ENCODE assay signal across 18 cellular contexts in the genomic region with DNA sequence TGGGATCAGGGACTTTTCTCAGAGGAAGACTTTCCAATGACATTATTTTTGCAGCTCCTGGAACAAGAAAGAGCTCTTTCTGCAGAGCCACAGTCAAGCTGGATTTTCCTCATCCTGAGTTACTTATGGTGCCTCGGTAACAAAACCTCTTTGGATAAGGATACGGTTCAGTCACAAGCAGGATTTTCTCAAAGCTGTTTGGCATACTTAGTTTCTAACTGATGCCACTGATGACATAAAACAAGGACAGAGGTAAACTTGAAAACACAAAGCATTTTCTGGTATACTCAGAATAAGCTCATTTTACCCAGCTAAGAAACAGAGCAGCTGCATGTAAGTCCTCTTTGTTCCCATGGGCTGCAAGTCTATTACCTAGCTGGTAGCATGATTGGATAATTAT.
A peak's percentile ranks its signal among the peaks of the same experiment; 100 is the strongest.
DNase-seq lines count a peak whose midpoint lies in the region; ATAC-seq and TF ChIP-seq lines count a peak whose summit lies in the region.
"Had no signal": no experiment of that assay in that cellular context is flagged by ENCODE, and none has a peak within 500 bp of the region (broad histone marks: within the 10 kb centered on the region; RNA-seq: fewer than 3 reads in every experiment).

No MANE protein-coding gene starts in this region.

- H3K9me3 Mint-ChIP-seq in nephron = no peaks in the 10 kb centered on the region
- no peaks in the 10 kb centered on the region for H3K9me3 Mint-ChIP-seq in activated naive CD8-positive, alpha-beta T cell treated with anti-CD3 and anti-CD28 coated beads for 36 hours
- H3K9me3 Mint-ChIP-seq: activated T-cell treated with anti-CD3 and anti-CD28 coated beads, Interleukin-2, amount 50 U/mL, for 4 hours; central memory CD8-positive, alpha-beta T cell; natural killer cell treated with Interleukin-12 subunit alpha and Interleukin-12 subunit beta and Interleukin-15 and Interleukin-18, amount 100 ng/mL, for 72 hours had no signal

- WGBS in heart left ventricle, 4 donors = 66 to 84% (median 75%) methylated on average over 2 of the region's 2 CpGs
- 85% methylated on average over 2 of the region's 2 CpGs for WGBS in esophagus muscularis mucosa
- 72 to 93% methylated on average over 2 of the region's 2 CpGs for WGBS in transverse colon (ENCODE audit: low coverage in 1 of 2), 2 donors

- H3K4me3 Mint-ChIP-seq in nephron = no peak overlapping the region
- H3K4me3 Mint-ChIP-seq in activated naive CD8-positive, alpha-beta T cell treated with anti-CD3 and anti-CD28 coated beads for 36 hours = no peak overlapping the region
- H3K4me3 Mint-ChIP-seq: activated naive CD8-positive, alpha-beta T cell; activated T-cell treated with anti-CD3 and anti-CD28 coated beads, Interleukin-2, amount 50 U/mL, for 4 hours; central memory CD8-positive, alpha-beta T cell; natural killer cell treated with Interleukin-12 subunit alpha and Interleukin-12 subunit beta and Interleukin-15 and Interleukin-18, amount 100 ng/mL, for 72 hours had no signal

- in situ Hi-C loops in transverse colon (cut with MboI; ENCODE audit: low pct_ligation_motif_present in 1 of 4, low pct_unique_long_range_greater_than_20kb in 1 of 4, low sequenced_read_pairs in 3 of 4) = no loop called here

- no peaks in the 10 kb centered on the region for H3K36me3 Mint-ChIP-seq in nephron (ENCODE audit: low read depth)
- no peaks in the 10 kb centered on the region for H3K36me3 Mint-ChIP-seq in activated naive CD8-positive, alpha-beta T cell treated with anti-CD3 and anti-CD28 coated beads for 36 hours
- H3K36me3 Mint-ChIP-seq: activated naive CD8-positive, alpha-beta T cell; natural killer cell treated with Interleukin-12 subunit alpha and Interleukin-12 subunit beta and Interleukin-15 and Interleukin-18, amount 100 ng/mL, for 72 hours had no signal

- H3K27me3 ChIP-seq in heart left ventricle (no peaks in the 10 kb centered on the region), esophagus muscularis mucosa (no peaks in the 10 kb centered on the region), transverse colon (no peaks in the 10 kb centered on the region)

- H3K9me3 ChIP-seq in heart left ventricle = no peaks in the 10 kb centered on the region
- no peaks in the 10 kb centered on the region for H3K9me3 ChIP-seq in esophagus muscularis mucosa
- no peaks in the 10 kb centered on the region for H3K9me3 ChIP-seq in transverse colon

- H3K4me3 ChIP-seq in heart left ventricle = no peak overlapping the region
- H3K4me3 ChIP-seq in esophagus muscularis mucosa = no peak overlapping the region
- no peak overlapping the region for H3K4me3 ChIP-seq in transverse colon

- TF ChIP-seq POLR2A in heart left ventricle (IDR thresholded peaks at IDR 0.05) (no peak), esophagus muscularis mucosa (IDR thresholded peaks at IDR 0.05; ENCODE audit: low read depth) (no peak), transverse colon (IDR thresholded peaks at IDR 0.05) (no peak)

- ATAC-seq in heart left ventricle (no peak), left ventricle myocardium superior (no peak), GM18868 (IDR thresholded peaks at IDR 0.05; ENCODE audit: unreplicated experiment) (no peak)
- ATAC-seq: activated T-cell treated with anti-CD3 and anti-CD28 coated beads, Interleukin-2, amount 50 U/mL, for 4 hours; natural killer cell treated with Interleukin-12 subunit alpha and Interleukin-12 subunit beta and Interleukin-15 and Interleukin-18, amount 100 ng/mL, for 72 hours; stimulated activated naive CD8-positive, alpha-beta T cell treated with anti-CD3 and anti-CD28 coated beads, Interleukin-15, Interleukin-2, amounts not matched to agents 100 U/mL and 50 U/mL, for 24 hours had no signal

- TF ChIP-seq EP300 in esophagus muscularis mucosa (IDR thresholded peaks at IDR 0.05) (no peak), transverse colon (IDR thresholded peaks at IDR 0.05; ENCODE audit: low read depth) (no peak)

- no peaks in the 10 kb centered on the region for H3K27me3 Mint-ChIP-seq in nephron (ENCODE audit: low read depth)
- no peaks in the 10 kb centered on the region for H3K27me3 Mint-ChIP-seq in activated naive CD8-positive, alpha-beta T cell treated with anti-CD3 and anti-CD28 coated beads for 36 hours
- H3K27me3 Mint-ChIP-seq: activated naive CD8-positive, alpha-beta T cell; central memory CD8-positive, alpha-beta T cell; natural killer cell treated with Interleukin-12 subunit alpha and Interleukin-12 subunit beta and Interleukin-15 and Interleukin-18, amount 100 ng/mL, for 72 hours had no signal

- peak overlapping the region in 11 of 12 donors; percentile 5 to 79 (median 68) for H3K27ac ChIP-seq in heart left ventricle
- H3K27ac ChIP-seq in esophagus muscularis mucosa (replicated peaks in 1 of 4) = peak overlapping the region; percentile 58 to 68 (median 64)
- H3K27ac ChIP-seq in transverse colon = peak overlapping the region in 3 of 4 donors; percentile 31 to 50 (median 44)
- H3K27ac ChIP-seq: foreskin keratinocyte had no signal

- intact Hi-C loops in heart left ventricle (cut with DNase I) = no loop called here
- intact Hi-C loops in left ventricle myocardium superior (cut with micrococcal nuclease) = no loop called here
- intact Hi-C loops in esophagus muscularis mucosa (cut with DNase I) = loop anchor here (10.0 kb wide), 2 partner anchors 183 to 283 kb away; no protein-coding TSS in a partner anchor
- intact Hi-C loops in transverse colon (cut with DNase I; ENCODE audit: low total_unique reads) = no loop called here

- H3K4me1 ChIP-seq in heart left ventricle (peaks cover 0 to 58% (median 31%) of the 10 kb centered on the region in 12 donors), esophagus muscularis mucosa (peaks cover 22 to 65% (median 63%) of the 10 kb centered on the region in 4 donors), transverse colon (peaks cover 0 to 11% (median 0%) of the 10 kb centered on the region in 4 donors)
- H3K4me1 ChIP-seq: foreskin keratinocyte had no signal

- peaks cover 67% of the 10 kb centered on the region for H3K4me1 Mint-ChIP-seq in nephron
- H3K4me1 Mint-ChIP-seq in activated naive CD8-positive, alpha-beta T cell treated with anti-CD3 and anti-CD28 coated beads for 36 hours = no peaks in the 10 kb centered on the region
- H3K4me1 Mint-ChIP-seq: central memory CD8-positive, alpha-beta T cell had no signal

- DNase-seq in heart left ventricle = no peak
- no peak for DNase-seq in left ventricle myocardium superior
- DNase-seq in esophagus muscularis mucosa (ENCODE audit: extremely low spot score) = no peak
- DNase-seq in transverse colon = no peak
- no peak for DNase-seq in NCI-H774 (lab: John Stamatoyannopoulos, UW)
- DNase-seq in activated naive CD8-positive, alpha-beta T cell treated with anti-CD3 and anti-CD28 coated beads for 36 hours = no peak
- DNase-seq: activated CD4-positive, alpha-beta T cell treated with anti-CD3 and anti-CD28 coated beads, Interleukin-2, amount 50 U/mL, for 48 hours; activated T-cell treated with anti-CD3 and anti-CD28 coated beads, Interleukin-2, amount 50 U/mL, for 4 hours; H7; Karpas-422; NCI-H446; stimulated activated naive CD8-positive, alpha-beta T cell treated with anti-CD3 and anti-CD28 coated beads, Interleukin-15, Interleukin-2, amounts not matched to agents 100 U/mL and 50 U/mL, for 24 hours had no signal

- TF ChIP-seq CTCF in heart left ventricle (IDR thresholded peaks at IDR 0.05) (no peak), esophagus muscularis mucosa (IDR thresholded peaks at IDR 0.05) (no peak), nephron (IDR thresholded peaks at IDR 0.05; ENCODE audit: unreplicated experiment in 3 of 3) (no peak), transverse colon (IDR thresholded peaks at IDR 0.05) (no peak)

- H3K27ac Mint-ChIP-seq in nephron = peak overlapping the region; percentile 56 to 75 (median 65)
- H3K27ac Mint-ChIP-seq in activated naive CD8-positive, alpha-beta T cell treated with anti-CD3 and anti-CD28 coated beads for 36 hours = no peak overlapping the region
- H3K27ac Mint-ChIP-seq: activated naive CD8-positive, alpha-beta T cell; natural killer cell treated with Interleukin-12 subunit alpha and Interleukin-12 subunit beta and Interleukin-15 and Interleukin-18, amount 100 ng/mL, for 72 hours had no signal

- H3K36me3 ChIP-seq in heart left ventricle (no peaks in the 10 kb centered on the region), esophagus muscularis mucosa (no peaks in the 10 kb centered on the region), transverse colon (no peaks in the 10 kb centered on the region)
